In the genomic region with DNA sequence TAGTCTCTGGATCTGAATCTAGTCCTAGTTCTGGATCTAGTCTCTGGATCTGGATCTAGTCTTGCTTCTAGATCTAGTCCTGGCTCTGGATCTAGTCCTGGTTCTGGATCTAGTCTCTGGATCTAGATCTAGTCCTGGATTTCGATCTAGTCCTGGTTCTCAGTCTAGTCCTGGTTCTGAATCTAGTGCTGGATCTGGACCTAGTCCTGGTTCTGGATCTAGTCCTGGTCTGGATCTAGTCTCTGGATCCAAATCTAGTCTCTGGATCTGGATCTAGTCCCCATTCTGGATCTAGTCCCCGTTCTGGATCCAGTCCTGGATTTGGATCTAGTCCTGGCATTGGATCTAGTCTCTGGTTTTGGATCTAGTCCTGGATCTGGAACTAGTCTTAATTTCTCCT, we compare ENCODE assay signal across 8 cellular contexts. TPM values are rescaled to one million over a fixed set of nuclear protein-coding genes. Genes with fewer than 3 reads are reported as not detected.
"Had no signal": no experiment of that assay in that cellular context is flagged by ENCODE, and none has a peak within 500 bp of the region (broad histone marks: within the 10 kb centered on the region; RNA-seq: fewer than 3 reads in every experiment).

No MANE protein-coding gene starts in this region.

- H3K9me3 Mint-ChIP-seq: IgD-negative memory B cell had no signal

- H3K27me3 Mint-ChIP-seq: IgD-negative memory B cell had no signal

- DNase-seq: H7, KG1 had no signal

- H3K4me3 ChIP-seq: GM23338, HAP-1 had no signal

- H3K36me3 Mint-ChIP-seq: IgD-negative memory B cell had no signal

- H3K9me3 ChIP-seq: HAP-1 had no signal

- H3K4me1 ChIP-seq: HAP-1 had no signal

- H3K4me3 Mint-ChIP-seq: GM23338, IgD-negative memory B cell had no signal

- H3K4me1 Mint-ChIP-seq: GM23338, IgD-negative memory B cell had no signal

- ATAC-seq: GM23338, HCT116 had no signal

- H3K27ac Mint-ChIP-seq: GM23338 had no signal

- H3K4me2 ChIP-seq: GM23338 had no signal

- H3K36me3 ChIP-seq: HAP-1 had no signal

- FAIRE-seq: HTR-8/SVneo had no signal

- H2AFZ ChIP-seq: GM23338 had no signal

RNA-seq across cellular contexts. Expression of gene VAT1L, which starts 29.9 kb away (rescaled TPM):
- total RNA-seq: HT-29 had no signal
- polyA plus RNA-seq: IgD-negative memory B cell had no signal
